Comparison of ENCODE assay signal across 1 cellular context in the genomic region with DNA sequence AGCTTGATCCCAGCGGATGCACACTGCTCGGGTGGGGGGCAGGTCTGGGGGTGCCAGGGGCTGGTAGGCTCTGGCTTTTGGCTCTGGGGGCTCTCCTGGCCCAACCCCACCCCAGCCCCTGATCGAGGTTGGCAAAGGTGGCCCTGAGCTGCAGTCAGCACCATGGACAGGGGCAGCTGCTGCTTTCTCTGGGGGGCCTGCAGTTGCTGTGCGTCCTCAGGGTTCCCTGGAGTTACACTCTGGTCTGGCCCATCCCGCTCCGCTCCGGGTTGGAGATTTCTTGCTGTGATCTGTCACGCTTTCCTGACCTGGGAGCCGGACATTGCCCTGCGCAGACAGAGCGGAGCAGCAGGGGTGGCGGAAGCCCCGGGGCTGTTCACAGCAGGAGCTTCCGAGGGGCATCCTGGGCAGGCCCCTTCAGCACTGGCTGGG.
TF ChIP-seq lines count a peak whose summit lies in the region.

No MANE protein-coding gene starts in this region.

TF ChIP-seq in HepG2, 621 proteins besides CTCF, POLR2A, EP300 and RAD21 (continued from another document):
- 0 out of 2 replicates have a peak, but pooled peaks have one; percentile 35 for TF ChIP-seq ZNF280D (CRISPR knock-in tag; IDR thresholded peaks at IDR 0.05)
- 0 out of 2 replicates have a peak, but pooled peaks have one; percentile 24 for TF ChIP-seq PRDM15 (CRISPR knock-in tag; IDR thresholded peaks at IDR 0.05)
- TF ChIP-seq TSC22D2 (CRISPR knock-in tag; IDR thresholded peaks at IDR 0.05; ENCODE audit: borderline replicate concordance), result 0 out of 2 replicates have a peak, but pooled peaks have one; percentile 44
- no peak for TF ChIP-seq ZNF770 (CRISPR knock-in tag; IDR thresholded peaks at IDR 0.05)
- TF ChIP-seq NCOA2 (CRISPR knock-in tag; IDR thresholded peaks at IDR 0.05), result no peak
- peak; percentile 79; the same call in 1 of the 2 replicates for TF ChIP-seq EHMT2 (IDR thresholded peaks at IDR 0.05; ENCODE audit: borderline replicate concordance, low read depth, low read length)
- TF ChIP-seq ZNF788 (CRISPR knock-in tag; IDR thresholded peaks at IDR 0.05; ENCODE audit: borderline replicate concordance), result no peak
- no peak for TF ChIP-seq ZFP62 (CRISPR knock-in tag; IDR thresholded peaks at IDR 0.05)
- TF ChIP-seq RARA (CRISPR knock-in tag; IDR thresholded peaks at IDR 0.05), result peak; percentile 39
- no peak for TF ChIP-seq ZNF563 (CRISPR knock-in tag; IDR thresholded peaks at IDR 0.05)
- TF ChIP-seq, protein P1, sequence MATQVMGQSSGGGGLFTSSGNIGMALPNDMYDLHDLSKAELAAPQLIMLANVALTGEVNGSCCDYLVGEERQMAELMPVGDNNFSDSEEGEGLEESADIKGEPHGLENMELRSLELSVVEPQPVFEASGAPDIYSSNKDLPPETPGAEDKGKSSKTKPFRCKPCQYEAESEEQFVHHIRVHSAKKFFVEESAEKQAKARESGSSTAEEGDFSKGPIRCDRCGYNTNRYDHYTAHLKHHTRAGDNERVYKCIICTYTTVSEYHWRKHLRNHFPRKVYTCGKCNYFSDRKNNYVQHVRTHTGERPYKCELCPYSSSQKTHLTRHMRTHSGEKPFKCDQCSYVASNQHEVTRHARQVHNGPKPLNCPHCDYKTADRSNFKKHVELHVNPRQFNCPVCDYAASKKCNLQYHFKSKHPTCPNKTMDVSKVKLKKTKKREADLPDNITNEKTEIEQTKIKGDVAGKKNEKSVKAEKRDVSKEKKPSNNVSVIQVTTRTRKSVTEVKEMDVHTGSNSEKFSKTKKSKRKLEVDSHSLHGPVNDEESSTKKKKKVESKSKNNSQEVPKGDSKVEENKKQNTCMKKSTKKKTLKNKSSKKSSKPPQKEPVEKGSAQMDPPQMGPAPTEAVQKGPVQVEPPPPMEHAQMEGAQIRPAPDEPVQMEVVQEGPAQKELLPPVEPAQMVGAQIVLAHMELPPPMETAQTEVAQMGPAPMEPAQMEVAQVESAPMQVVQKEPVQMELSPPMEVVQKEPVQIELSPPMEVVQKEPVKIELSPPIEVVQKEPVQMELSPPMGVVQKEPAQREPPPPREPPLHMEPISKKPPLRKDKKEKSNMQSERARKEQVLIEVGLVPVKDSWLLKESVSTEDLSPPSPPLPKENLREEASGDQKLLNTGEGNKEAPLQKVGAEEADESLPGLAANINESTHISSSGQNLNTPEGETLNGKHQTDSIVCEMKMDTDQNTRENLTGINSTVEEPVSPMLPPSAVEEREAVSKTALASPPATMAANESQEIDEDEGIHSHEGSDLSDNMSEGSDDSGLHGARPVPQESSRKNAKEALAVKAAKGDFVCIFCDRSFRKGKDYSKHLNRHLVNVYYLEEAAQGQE (IDR thresholded peaks at IDR 0.05; ENCODE audit: borderline replicate concordance in 1 of 2, low read depth in 1 of 2, low read length in 2 of 2), result peak; percentile 83 to 94
- TF ChIP-seq, protein P2, sequence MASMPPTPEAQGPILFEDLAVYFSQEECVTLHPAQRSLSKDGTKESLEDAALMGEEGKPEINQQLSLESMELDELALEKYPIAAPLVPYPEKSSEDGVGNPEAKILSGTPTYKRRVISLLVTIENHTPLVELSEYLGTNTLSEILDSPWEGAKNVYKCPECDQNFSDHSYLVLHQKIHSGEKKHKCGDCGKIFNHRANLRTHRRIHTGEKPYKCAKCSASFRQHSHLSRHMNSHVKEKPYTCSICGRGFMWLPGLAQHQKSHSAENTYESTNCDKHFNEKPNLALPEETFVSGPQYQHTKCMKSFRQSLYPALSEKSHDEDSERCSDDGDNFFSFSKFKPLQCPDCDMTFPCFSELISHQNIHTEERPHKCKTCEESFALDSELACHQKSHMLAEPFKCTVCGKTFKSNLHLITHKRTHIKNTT (CRISPR knock-in tag; IDR thresholded peaks at IDR 0.05), result no peak
